Comparison of ENCODE assay signal across 18 cellular contexts in the genomic region with DNA sequence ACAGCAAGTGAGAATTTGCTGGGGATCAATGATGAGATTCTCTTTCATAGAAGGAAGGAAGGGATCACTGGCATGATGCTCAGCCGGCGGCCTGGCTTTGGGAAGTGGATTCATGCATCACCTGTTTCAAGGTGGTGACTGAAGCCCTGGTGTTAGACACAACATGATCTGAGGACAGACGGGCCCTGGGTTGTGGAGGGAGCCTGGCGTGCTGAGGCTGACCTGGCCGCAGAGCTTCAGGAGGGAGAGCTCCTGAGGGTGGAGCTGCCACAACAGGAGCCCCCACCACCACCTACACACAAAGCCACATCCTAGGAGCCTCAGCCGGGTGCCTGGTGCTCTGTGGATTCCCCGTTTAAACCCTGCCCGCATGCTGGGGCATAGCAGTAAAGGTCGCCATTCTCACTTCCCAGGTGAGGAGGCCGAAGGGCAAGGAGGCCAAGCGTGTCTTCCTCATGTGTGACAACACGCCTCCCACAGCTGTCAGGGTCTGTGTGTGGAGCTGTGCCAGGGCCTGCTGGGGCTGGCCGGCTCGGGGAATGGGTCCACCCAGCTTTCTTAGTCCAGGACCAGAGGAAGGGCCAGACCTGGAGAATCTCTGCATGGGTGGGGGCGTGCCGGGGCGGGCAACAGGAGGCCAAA.
DNase-seq lines count a peak whose midpoint lies in the region; ATAC-seq and TF ChIP-seq lines count a peak whose summit lies in the region.
"Had no signal": no experiment of that assay in that cellular context is flagged by ENCODE, and none has a peak within 500 bp of the region (broad histone marks: within the 10 kb centered on the region; RNA-seq: fewer than 3 reads in every experiment).

No MANE protein-coding gene starts in this region.

- H3K9me3 Mint-ChIP-seq in stimulated activated memory B cell treated with anti-CD40 and anti-IgM and Interleukin-4, amounts not matched to agents 10 μg/mL and 1 μg/mL and 100 μg/mL, for 72 hours, result peaks cover 4% of the 10 kb centered on the region

- DNase-seq in AG20443 (ENCODE audit: low spot score), result peak; percentile 4
- peak; percentile 12 for DNase-seq in colonic mucosa
- peak; percentile 83 for DNase-seq in mesenteric fat pad (ENCODE audit: low spot score)
- DNase-seq in esophagus squamous epithelium (lab: John Stamatoyannopoulos, UW), result no peak
- DNase-seq in DMS79 treated with DMSO at 0.1 percent for 48 hours (lab: John Stamatoyannopoulos, UW), result no peak
- DNase-seq in activated CD4-positive, alpha-beta T cell treated with anti-CD3 and anti-CD28 coated beads for 48 hours, result no peak
- DNase-seq: CD4-positive, alpha-beta memory T cell; GF-D8; HFFc6; KBM-7; NCI-H1092; NCI-H1694; NCI-H2107; NCI-H345; NCI-H69; PC-3 had no signal

- no peak overlapping the region for H3K9ac ChIP-seq in colonic mucosa (ENCODE audit: low read depth in 2 of 2, low read length in 2 of 2)

- no peaks in the 10 kb centered on the region for H3K27me3 ChIP-seq in colonic mucosa
- H3K27me3 ChIP-seq in esophagus squamous epithelium, result no peaks in the 10 kb centered on the region
- no peaks in the 10 kb centered on the region for H3K27me3 ChIP-seq in gastroesophageal sphincter

- no peak overlapping the region for H3K4me3 Mint-ChIP-seq in stimulated activated memory B cell treated with anti-CD40 and anti-IgM and Interleukin-4, amounts not matched to agents 10 μg/mL and 1 μg/mL and 100 μg/mL, for 72 hours
- H3K4me3 Mint-ChIP-seq: CD4-positive, alpha-beta memory T cell; HFFc6 had no signal

- H3K36me3 ChIP-seq in colonic mucosa (no peaks in the 10 kb centered on the region), esophagus squamous epithelium (no peaks in the 10 kb centered on the region), gastroesophageal sphincter (no peaks in the 10 kb centered on the region)

- 64% methylated on average over 11 of the region's 17 CpGs; no CpG with 5 or more reads in 1 of the 2 donors for WGBS in esophagus squamous epithelium, 2 donors
- WGBS in gastroesophageal sphincter (ENCODE audit: low coverage in 1 of 2), 2 donors, result no CpG with 5 or more reads among the region's 17 CpGs

- H3K4me1 Mint-ChIP-seq in stimulated activated memory B cell treated with anti-CD40 and anti-IgM and Interleukin-4, amounts not matched to agents 10 μg/mL and 1 μg/mL and 100 μg/mL, for 72 hours, result no peaks in the 10 kb centered on the region

- TF ChIP-seq POLR2A in esophagus squamous epithelium (IDR thresholded peaks at IDR 0.05), result no peak
- no peak for TF ChIP-seq POLR2A in gastroesophageal sphincter (IDR thresholded peaks at IDR 0.05)

- H3K4me1 ChIP-seq in colonic mucosa (no peaks in the 10 kb centered on the region), esophagus squamous epithelium (peaks cover 4 to 47% (median 16%) of the 10 kb centered on the region in 3 donors), gastroesophageal sphincter (peaks cover 0 to 12% (median 0%) of the 10 kb centered on the region in 3 donors)

- no peak for TF ChIP-seq EP300 in gastroesophageal sphincter (IDR thresholded peaks at IDR 0.05)

- H3K27me3 Mint-ChIP-seq in stimulated activated memory B cell treated with anti-CD40 and anti-IgM and Interleukin-4, amounts not matched to agents 10 μg/mL and 1 μg/mL and 100 μg/mL, for 72 hours, result no peaks in the 10 kb centered on the region
- H3K27me3 Mint-ChIP-seq: CD4-positive, alpha-beta memory T cell had no signal

- intact Hi-C loops in colonic mucosa (cut with DNase I) (no loop called here), esophagus squamous epithelium (cut with DNase I) (no loop called here)

- H3K9me3 ChIP-seq in colonic mucosa (no peaks in the 10 kb centered on the region), esophagus squamous epithelium (peaks cover 0 to 19% (median 10%) of the 10 kb centered on the region in 3 donors), gastroesophageal sphincter (peaks cover 0 to 25% (median 0%) of the 10 kb centered on the region in 3 donors)

- H3K36me3 Mint-ChIP-seq in stimulated activated memory B cell treated with anti-CD40 and anti-IgM and Interleukin-4, amounts not matched to agents 10 μg/mL and 1 μg/mL and 100 μg/mL, for 72 hours, result no peaks in the 10 kb centered on the region
- H3K36me3 Mint-ChIP-seq: CD4-positive, alpha-beta memory T cell had no signal

- TF ChIP-seq CTCF in colonic mucosa (IDR thresholded peaks at IDR 0.05) (no peak), esophagus squamous epithelium (IDR thresholded peaks at IDR 0.05) (no peak), gastroesophageal sphincter (IDR thresholded peaks at IDR 0.05) (no peak)

- H3K4me3 ChIP-seq in colonic mucosa (no peak overlapping the region), esophagus squamous epithelium (no peak overlapping the region), gastroesophageal sphincter (no peak overlapping the region)

- H3K27ac ChIP-seq in colonic mucosa (no peak overlapping the region), esophagus squamous epithelium (no peak overlapping the region), gastroesophageal sphincter (no peak overlapping the region)

- ATAC-seq in stimulated activated memory B cell treated with anti-CD40 and anti-IgM and Interleukin-4, amounts not matched to agents 10 μg/mL and 1 μg/mL and 100 μg/mL, for 72 hours, result peak; percentile 74
- no peak for ATAC-seq in gastroesophageal sphincter
- ATAC-seq: PC-3 had no signal

- no peak overlapping the region for H3K27ac Mint-ChIP-seq in stimulated activated memory B cell treated with anti-CD40 and anti-IgM and Interleukin-4, amounts not matched to agents 10 μg/mL and 1 μg/mL and 100 μg/mL, for 72 hours
- H3K27ac Mint-ChIP-seq: CD4-positive, alpha-beta memory T cell; HFFc6 had no signal

Comparison
In these comparisons a context has a peak if more than half of its experiments do, and no peak if none do; other contexts are left out.
1. DNase-seq: peak in AG20443 (single experiment), colonic mucosa (single experiment) and mesenteric fat pad (single experiment); none in esophagus squamous epithelium (single experiment), DMS79 treated with DMSO at 0.1 percent for 48 hours (single experiment) and activated CD4-positive, alpha-beta T cell treated with anti-CD3 and anti-CD28 coated beads for 48 hours (single experiment).